ENCODE assay signal across 10 cellular contexts in the genomic region with DNA sequence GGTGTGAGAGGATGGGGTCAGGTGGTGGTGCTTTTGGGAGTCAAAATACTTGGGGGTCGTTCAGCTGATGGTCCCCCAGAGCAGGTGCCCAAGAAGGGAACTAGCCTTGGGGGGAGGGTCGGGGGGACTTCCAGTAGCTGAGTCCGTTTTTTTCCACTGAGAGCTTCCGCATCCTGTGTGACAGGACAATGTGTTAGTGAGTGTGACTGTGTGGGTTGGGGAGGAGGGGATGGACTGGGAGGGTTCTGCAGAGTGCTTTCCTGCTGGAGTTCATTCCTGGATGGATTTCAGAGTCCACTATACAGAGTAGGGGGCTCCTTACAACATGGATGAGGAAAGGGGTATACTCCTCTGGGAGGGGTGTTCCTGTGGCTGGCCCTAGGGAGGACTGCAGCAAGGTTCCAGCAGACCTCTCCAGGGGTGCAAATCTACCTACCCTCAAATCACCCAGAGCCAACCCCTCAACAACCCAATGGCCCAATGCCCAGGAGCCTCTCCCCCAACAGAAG. TPM values are rescaled to one million over a fixed set of nuclear protein-coding genes. Genes with fewer than 3 reads are reported as not detected.
DNase-seq lines count a peak whose midpoint lies in the region; ATAC-seq, FAIRE-seq and TF ChIP-seq lines count a peak whose summit lies in the region.
"Had no signal": no experiment of that assay in that cellular context is flagged by ENCODE, and none has a peak within 500 bp of the region (broad histone marks: within the 10 kb centered on the region; RNA-seq: fewer than 3 reads in every experiment).

No MANE protein-coding gene starts in this region.

- FAIRE-seq in HepG2 (lab: Jason Lieb, UNC), result peak; percentile 44

- TF ChIP-seq CTCF in ascending aorta (IDR thresholded peaks at IDR 0.05), result no peak
- no peak for TF ChIP-seq CTCF in HepG2 (CRISPR knock-in tag; IDR thresholded peaks at IDR 0.05)
- no peak for TF ChIP-seq CTCF in stomach (IDR thresholded peaks at IDR 0.05)
- no peak for TF ChIP-seq CTCF in smooth muscle cell (IDR thresholded peaks at IDR 0.05; ENCODE audit: borderline replicate concordance, insufficient read depth, poor library complexity, severe bottlenecking)

- in situ Hi-C loops in HepG2 (cut with HindIII; ENCODE audit: extremely low pct_ligation_motif_present, low pct_unique_long_range_greater_than_20kb), result loop anchor here (5.0 kb wide), 1 partner anchor 61 kb away; no protein-coding TSS in a partner anchor

- H3K9me3 ChIP-seq in ascending aorta (no peaks in the 10 kb centered on the region), HepG2 (ENCODE audit: low read length) (no peaks in the 10 kb centered on the region), stomach (no peaks in the 10 kb centered on the region), smooth muscle cell (replicated peaks; ENCODE audit: low read depth) (no peaks in the 10 kb centered on the region)
- no peaks in the 10 kb centered on the region for H3K9me3 ChIP-seq in effector memory CD4-positive, alpha-beta T cell (ENCODE audit: control insufficient read depth, low read length)

- peak; percentile 14 for DNase-seq in DMS153 treated with DMSO at 0.1 percent for 48 hours (lab: John Stamatoyannopoulos, UW; ENCODE audit: unreplicated experiment)
- DNase-seq in DMS153 (lab: John Stamatoyannopoulos, UW), result no peak
- peak in 1 of 2 donors; percentile 67 for DNase-seq in ascending aorta (ENCODE audit: low spot score in 2 of 2)
- no peak for DNase-seq in HepG2 (ENCODE audit: low spot score)
- DNase-seq in stomach, result no peak
- DNase-seq in smooth muscle cell (lab: John Stamatoyannopoulos, UW; ENCODE audit: unreplicated experiment), result no peak
- no peak for DNase-seq in effector memory CD4-positive, alpha-beta T cell
- DNase-seq: activated CD4-positive, alpha-beta T cell treated with anti-CD3 and anti-CD28 coated beads, Interleukin-2, amount 10 ng/mL, durations not matched to agents 24 days and 14 days; NCI-H82 had no signal

- H3K36me3 ChIP-seq in ascending aorta, result peaks cover 0 to 22% of the 10 kb centered on the region in 2 donors
- peaks cover 7 to 26% of the 10 kb centered on the region in 2 experiments for H3K36me3 ChIP-seq in HepG2 (replicated peaks in 1 of 2; ENCODE audit: control insufficient read depth in 1 of 2, insufficient read depth in 2 of 2, low read length in 2 of 2)
- peaks cover 14 to 38% (median 32%) of the 10 kb centered on the region in 4 donors for H3K36me3 ChIP-seq in stomach
- no peaks in the 10 kb centered on the region for H3K36me3 ChIP-seq in smooth muscle cell (ENCODE audit: low read depth)
- H3K36me3 ChIP-seq in effector memory CD4-positive, alpha-beta T cell (ENCODE audit: control insufficient read depth, insufficient read depth, low read length), result no peaks in the 10 kb centered on the region

- H3K4me2 ChIP-seq in HepG2 (ENCODE audit: low read depth, low read length) (peak overlapping the region; percentile 94), smooth muscle cell (no peak overlapping the region)

- H3K79me2 ChIP-seq in HepG2 (ENCODE audit: insufficient read depth, low read length) (peaks cover 38% of the 10 kb centered on the region), smooth muscle cell (ENCODE audit: low read depth) (peaks cover 37% of the 10 kb centered on the region)

- ATAC-seq in HepG2 (no peak), GM18873 (IDR thresholded peaks at IDR 0.05; ENCODE audit: low FRiP score, unreplicated experiment) (no peak)

- no peak for TF ChIP-seq EP300 in HepG2 (IDR thresholded peaks at IDR 0.05; ENCODE audit: low read depth in 2 of 2, low read length in 2 of 2)
- no peak for TF ChIP-seq EP300 in HepG2 (CRISPR knock-in tag; IDR thresholded peaks at IDR 0.05; ENCODE audit: borderline replicate concordance)
- TF ChIP-seq EP300 in stomach (IDR thresholded peaks at IDR 0.05), result no peak

- H3F3A ChIP-seq in smooth muscle cell (ENCODE audit: low read depth), result peaks cover 6% of the 10 kb centered on the region

- TF ChIP-seq RAD21 in HepG2 (CRISPR knock-in tag; IDR thresholded peaks at IDR 0.05), result no peak

- no peak for TF ChIP-seq POLR2A in HepG2 (IDR thresholded peaks at IDR 0.05; ENCODE audit: insufficient read depth in 1 of 2, low read depth in 2 of 2, low read length in 2 of 2)
- no peak for TF ChIP-seq POLR2A in stomach (IDR thresholded peaks at IDR 0.05)

- 56% methylated on average over 4 of the region's 4 CpGs for WGBS in HepG2 (ENCODE audit: low lambda C conversion rate)
- 28 to 49% (median 35%) methylated on average over 4 of the region's 4 CpGs for WGBS in stomach, 5 donors
- 42% methylated on average over 4 of the region's 4 CpGs for WGBS in smooth muscle cell (ENCODE audit: low lambda C conversion rate)

- BruUV-seq in HepG2 (replicated peaks; lab: Mats Ljungman, UMichigan), result no TSS peak

- CTCF ChIA-PET in HepG2 (lab: Yijun Ruan, JAX; ENCODE audit: low intra/inter-chr PET ratio, low total read pairs), result interaction anchor here (2.3 kb wide), 1 partner anchor 20 kb away, joined by 15 read pairs; a partner anchor contains a TSS

- H4K20me1 ChIP-seq in HepG2 (ENCODE audit: insufficient read depth, low read length) (no peaks in the 10 kb centered on the region), smooth muscle cell (ENCODE audit: low read depth) (peaks cover 4% of the 10 kb centered on the region)

- H3K27me3 ChIP-seq in ascending aorta (no peaks in the 10 kb centered on the region), HepG2 (ENCODE audit: control insufficient read depth in 1 of 2, insufficient read depth in 2 of 2, low read length in 2 of 2) (no peaks in the 10 kb centered on the region; a peak in 1 of 5 replicates), stomach (no peaks in the 10 kb centered on the region), smooth muscle cell (ENCODE audit: low read depth) (no peaks in the 10 kb centered on the region)
- no peaks in the 10 kb centered on the region for H3K27me3 ChIP-seq in effector memory CD4-positive, alpha-beta T cell (replicated peaks; ENCODE audit: control insufficient read depth, insufficient read depth, low read length, poor library complexity, severe bottlenecking)

- intact Hi-C loops in ascending aorta (cut with DNase I), result no loop called here
- intact Hi-C loops in HepG2 (cut with micrococcal nuclease; ENCODE audit: unreplicated experiment), result no loop called here
- intact Hi-C loops in stomach (cut with DNase I; ENCODE audit: low total_unique reads), result no loop called here

- H2AFZ ChIP-seq in HepG2 (ENCODE audit: low read length), result no peak overlapping the region
- H2AFZ ChIP-seq in smooth muscle cell (ENCODE audit: low read depth), result no peak overlapping the region

- peaks cover 12 to 37% of the 10 kb centered on the region in 2 donors for H3K4me1 ChIP-seq in ascending aorta
- peaks cover 71% of the 10 kb centered on the region for H3K4me1 ChIP-seq in HepG2 (ENCODE audit: insufficient read depth, low read length)
- H3K4me1 ChIP-seq in stomach, result peaks cover 55 to 88% (median 75%) of the 10 kb centered on the region in 4 donors
- H3K4me1 ChIP-seq in smooth muscle cell (ENCODE audit: low read depth), result peaks cover 24% of the 10 kb centered on the region
- peaks cover 36% of the 10 kb centered on the region for H3K4me1 ChIP-seq in effector memory CD4-positive, alpha-beta T cell (ENCODE audit: control insufficient read depth, insufficient read depth, low read length, poor library complexity, severe bottlenecking)

- POLR2A ChIA-PET in HepG2 (lab: Yijun Ruan, JAX), result interaction anchor here (0.7 to 13.0 kb wide), 7 partner anchors 13 to 60 kb away, joined by 3 to 222 read pairs (median 11); a partner anchor contains a TSS

- H3K9ac ChIP-seq in HepG2 (ENCODE audit: insufficient read depth, low read depth, low read length) (peak overlapping the region; percentile 99), smooth muscle cell (ENCODE audit: low read depth) (no peak overlapping the region)

- H3K27ac ChIP-seq in ascending aorta, result peak overlapping the region; percentile 92 to 93
- H3K27ac ChIP-seq in HepG2 (ENCODE audit: extremely low read length, insufficient read depth, low read length), result peak overlapping the region; percentile 100
- peak overlapping the region; percentile 91 to 96 (median 95) for H3K27ac ChIP-seq in stomach
- no peak overlapping the region for H3K27ac ChIP-seq in smooth muscle cell (ENCODE audit: low read depth)
- no peak overlapping the region for H3K27ac ChIP-seq in effector memory CD4-positive, alpha-beta T cell (ENCODE audit: insufficient read depth, low read length, poor library complexity, severe bottlenecking)

- no peak overlapping the region for H3K4me3 ChIP-seq in ascending aorta
- peak overlapping the region in 1 of 3 experiments; percentile 91; a peak in 1 of 6 replicates for H3K4me3 ChIP-seq in HepG2 (replicated peaks in 1 of 3; ENCODE audit: insufficient read depth in 1 of 3, low read depth in 2 of 3, low read length in 3 of 3)
- H3K4me3 ChIP-seq in stomach, result no peak overlapping the region
- H3K4me3 ChIP-seq in smooth muscle cell, result no peak overlapping the region
- H3K4me3 ChIP-seq in effector memory CD4-positive, alpha-beta T cell (ENCODE audit: insufficient read depth, low read depth, low read length, poor library complexity, severe bottlenecking), result no peak overlapping the region

RNA-seq across cellular contexts. Expression of a gene that starts 0.6 kb away (rescaled TPM):
- total RNA-seq in ascending aorta, result 449 TPM
- 40.9 and 76.2 TPM in 2 replicates for total RNA-seq in HepG2 (2016; rRNA removed; fragmentation: Illumina TruSeq; extraction: Trizol)
- total RNA-seq in HepG2 (2016; cell fraction: cytosol; rRNA removed; fragmentation: Illumina TruSeq; extraction: Trizol; ENCODE audit: low read depth), result 33.8 and 45.1 TPM in 2 replicates
- total RNA-seq in HepG2 (2016; cell fraction: insoluble cytoplasmic fraction; rRNA removed; fragmentation: Illumina TruSeq; extraction: Trizol), result 38.5 and 74.2 TPM in 2 replicates
- 60.8 and 76.3 TPM in 2 replicates for total RNA-seq in HepG2 (2016; cell fraction: membrane; rRNA removed; fragmentation: Illumina TruSeq; extraction: Trizol)
- 56.5 and 69.1 TPM in 2 replicates for total RNA-seq in HepG2 (2016; cell fraction: nucleus; rRNA removed; fragmentation: Illumina TruSeq; extraction: Trizol)
- polyA plus RNA-seq in HepG2 (2011; rRNA removed), result 102 and 144 TPM in 2 replicates
- 110 and 154 TPM in 2 replicates for polyA plus RNA-seq in HepG2 (2011; cell fraction: cytosol; rRNA removed)
- 94.8 and 103 TPM in 2 replicates for polyA plus RNA-seq in HepG2 (2011; cell fraction: nucleus; rRNA removed)
- polyA plus RNA-seq in HepG2 (2012), result 37.6 and 45.4 TPM in 2 replicates
- 32.1 and 39.0 TPM in 2 replicates for polyA plus RNA-seq in HepG2 (2016; cell fraction: cytosol; fragmentation: Illumina TruSeq; extraction: Trizol; ENCODE audit: low read depth)
- 33.6 and 35.3 TPM in 2 replicates for polyA plus RNA-seq in HepG2 (2016; cell fraction: insoluble cytoplasmic fraction; fragmentation: Illumina TruSeq; extraction: Trizol; ENCODE audit: low read depth)
- polyA plus RNA-seq in HepG2 (2016; cell fraction: membrane; fragmentation: Illumina TruSeq; extraction: Trizol; ENCODE audit: low read depth), result 47.1 and 53.3 TPM in 2 replicates
- polyA plus RNA-seq in HepG2 (2016; cell fraction: nucleus; fragmentation: Illumina TruSeq; extraction: Trizol; ENCODE audit: insufficient read depth, low read depth), result 84.1 and 84.7 TPM in 2 replicates
- polyA minus RNA-seq in HepG2 (2011; rRNA and poly(A)+ RNA removed; ENCODE audit: low replicate concordance), result 83.3 and 236 TPM in 2 replicates
- 38.1 and 40.4 TPM in 2 replicates for polyA minus RNA-seq in HepG2 (2011; cell fraction: cytosol; rRNA and poly(A)+ RNA removed)
- 37.0 and 41.7 TPM in 2 replicates for polyA minus RNA-seq in HepG2 (2011; cell fraction: nucleus; rRNA and poly(A)+ RNA removed)
- 10 to 100 TPM; 11.1 to 96.4 (median 26.8) TPM for total RNA-seq in stomach
- polyA plus RNA-seq in stomach, result 10 to 100 TPM; 24.7 to 47.6 (median 30.4) TPM
- total RNA-seq in smooth muscle cell, result 74.7 and 88.0 TPM in 2 replicates
- polyA plus RNA-seq in smooth muscle cell, result 72.8 and 83.3 TPM in 2 replicates

RNA-seq across cellular contexts. Expression of a gene that starts 4.9 kb away (rescaled TPM):
- total RNA-seq in ascending aorta (25.4 TPM), HepG2 (2016; rRNA removed; fragmentation: Illumina TruSeq; extraction: Trizol) (35.9 and 36.7 TPM in 2 replicates), stomach (10 to 100 TPM in 3 of 5 donors, 1 to 10 TPM in 1, not detected in 1; 2.3 to 63.4 (median 25.6) TPM), smooth muscle cell (25.1 and 28.8 TPM in 2 replicates)
- 71.2 and 71.5 TPM in 2 replicates for total RNA-seq in HepG2 (2016; cell fraction: cytosol; rRNA removed; fragmentation: Illumina TruSeq; extraction: Trizol; ENCODE audit: low read depth)
- total RNA-seq in HepG2 (2016; cell fraction: insoluble cytoplasmic fraction; rRNA removed; fragmentation: Illumina TruSeq; extraction: Trizol), result 33.2 and 36.7 TPM in 2 replicates
- 83.6 and 94.5 TPM in 2 replicates for total RNA-seq in HepG2 (2016; cell fraction: membrane; rRNA removed; fragmentation: Illumina TruSeq; extraction: Trizol)
- total RNA-seq in HepG2 (2016; cell fraction: nucleus; rRNA removed; fragmentation: Illumina TruSeq; extraction: Trizol), result 16.6 and 17.7 TPM in 2 replicates
- polyA plus RNA-seq in HepG2 (2011; rRNA removed) (38.5 and 39.1 TPM in 2 replicates), stomach (10 to 100 TPM; 40.3 to 48.1 (median 46.3) TPM), smooth muscle cell (53.4 and 57.5 TPM in 2 replicates)
- 42.4 and 45.2 TPM in 2 replicates for polyA plus RNA-seq in HepG2 (2011; cell fraction: cytosol; rRNA removed)
- polyA plus RNA-seq in HepG2 (2011; cell fraction: nucleus; rRNA removed), result 12.4 and 16.2 TPM in 2 replicates
- polyA plus RNA-seq in HepG2 (2012), result 15.6 and 21.1 TPM in 2 replicates
- 124 and 125 TPM in 2 replicates for polyA plus RNA-seq in HepG2 (2016; cell fraction: cytosol; fragmentation: Illumina TruSeq; extraction: Trizol; ENCODE audit: low read depth)
- 51.0 and 54.1 TPM in 2 replicates for polyA plus RNA-seq in HepG2 (2016; cell fraction: insoluble cytoplasmic fraction; fragmentation: Illumina TruSeq; extraction: Trizol; ENCODE audit: low read depth)
- polyA plus RNA-seq in HepG2 (2016; cell fraction: membrane; fragmentation: Illumina TruSeq; extraction: Trizol; ENCODE audit: low read depth), result 95.2 and 102 TPM in 2 replicates
- 42.2 and 43.7 TPM in 2 replicates for polyA plus RNA-seq in HepG2 (2016; cell fraction: nucleus; fragmentation: Illumina TruSeq; extraction: Trizol; ENCODE audit: insufficient read depth, low read depth)
- 25.7 and 41.9 TPM in 2 replicates for polyA minus RNA-seq in HepG2 (2011; rRNA and poly(A)+ RNA removed; ENCODE audit: low replicate concordance)
- 7.9 and 8.1 TPM in 2 replicates for polyA minus RNA-seq in HepG2 (2011; cell fraction: cytosol; rRNA and poly(A)+ RNA removed)
- 5.0 and 5.5 TPM in 2 replicates for polyA minus RNA-seq in HepG2 (2011; cell fraction: nucleus; rRNA and poly(A)+ RNA removed)

RNA-seq across cellular contexts. Expression of a gene that starts 17.5 kb away (rescaled TPM):
- 34.9 TPM for total RNA-seq in ascending aorta
- 7.7 and 10.2 TPM in 2 replicates for total RNA-seq in HepG2 (2016; rRNA removed; fragmentation: Illumina TruSeq; extraction: Trizol)
- 2.7 TPM in 2 replicates for total RNA-seq in HepG2 (2016; cell fraction: cytosol; rRNA removed; fragmentation: Illumina TruSeq; extraction: Trizol; ENCODE audit: low read depth)
- total RNA-seq in HepG2 (2016; cell fraction: insoluble cytoplasmic fraction; rRNA removed; fragmentation: Illumina TruSeq; extraction: Trizol), result 7.2 and 11.0 TPM in 2 replicates
- total RNA-seq in HepG2 (2016; cell fraction: membrane; rRNA removed; fragmentation: Illumina TruSeq; extraction: Trizol), result 5.2 and 5.8 TPM in 2 replicates
- 13.0 and 14.3 TPM in 2 replicates for total RNA-seq in HepG2 (2016; cell fraction: nucleus; rRNA removed; fragmentation: Illumina TruSeq; extraction: Trizol)
- 27.5 and 28.6 TPM in 2 replicates for polyA plus RNA-seq in HepG2 (2011; rRNA removed)
- 23.8 and 31.2 TPM in 2 replicates for polyA plus RNA-seq in HepG2 (2011; cell fraction: cytosol; rRNA removed)
- polyA plus RNA-seq in HepG2 (2011; cell fraction: nucleus; rRNA removed), result 38.6 and 41.6 TPM in 2 replicates
- polyA plus RNA-seq in HepG2 (2012), result 11.2 and 17.2 TPM in 2 replicates
- 2.5 and 2.6 TPM in 2 replicates for polyA plus RNA-seq in HepG2 (2016; cell fraction: cytosol; fragmentation: Illumina TruSeq; extraction: Trizol; ENCODE audit: low read depth)
- polyA plus RNA-seq in HepG2 (2016; cell fraction: insoluble cytoplasmic fraction; fragmentation: Illumina TruSeq; extraction: Trizol; ENCODE audit: low read depth), result 7.5 and 8.1 TPM in 2 replicates
- polyA plus RNA-seq in HepG2 (2016; cell fraction: membrane; fragmentation: Illumina TruSeq; extraction: Trizol; ENCODE audit: low read depth), result 3.3 TPM in 2 replicates
- 32.3 and 32.6 TPM in 2 replicates for polyA plus RNA-seq in HepG2 (2016; cell fraction: nucleus; fragmentation: Illumina TruSeq; extraction: Trizol; ENCODE audit: insufficient read depth, low read depth)
- polyA minus RNA-seq in HepG2 (2011; rRNA and poly(A)+ RNA removed; ENCODE audit: low replicate concordance), result 14.7 and 35.5 TPM in 2 replicates
- 4.9 and 5.4 TPM in 2 replicates for polyA minus RNA-seq in HepG2 (2011; cell fraction: cytosol; rRNA and poly(A)+ RNA removed)
- polyA minus RNA-seq in HepG2 (2011; cell fraction: nucleus; rRNA and poly(A)+ RNA removed), result 9.9 and 10.0 TPM in 2 replicates
- 10 to 100 TPM; 16.5 to 33.2 (median 22.6) TPM for total RNA-seq in stomach
- polyA plus RNA-seq in stomach, result 10 to 100 TPM; 27.8 to 37.3 (median 29.6) TPM
- 25.3 and 27.6 TPM in 2 replicates for total RNA-seq in smooth muscle cell
- polyA plus RNA-seq in smooth muscle cell, result 58.5 and 62.2 TPM in 2 replicates

RNA-seq across cellular contexts. Expression of a gene that starts 19.8 kb away (rescaled TPM):
- total RNA-seq in ascending aorta (49.5 TPM), HepG2 (2016; rRNA removed; fragmentation: Illumina TruSeq; extraction: Trizol) (50.5 and 76.5 TPM in 2 replicates), stomach (10 to 100 TPM in 1 of 5 donors, 1 to 10 TPM in 3, not detected in 1; 1.8 to 38.4 (median 5.3) TPM), smooth muscle cell (0.54 and 1.0 TPM in 2 replicates)
- 15.2 and 15.4 TPM in 2 replicates for total RNA-seq in HepG2 (2016; cell fraction: cytosol; rRNA removed; fragmentation: Illumina TruSeq; extraction: Trizol; ENCODE audit: low read depth)
- 49.7 and 78.4 TPM in 2 replicates for total RNA-seq in HepG2 (2016; cell fraction: insoluble cytoplasmic fraction; rRNA removed; fragmentation: Illumina TruSeq; extraction: Trizol)
- total RNA-seq in HepG2 (2016; cell fraction: membrane; rRNA removed; fragmentation: Illumina TruSeq; extraction: Trizol), result 36.1 and 38.7 TPM in 2 replicates
- 65.9 and 70.6 TPM in 2 replicates for total RNA-seq in HepG2 (2016; cell fraction: nucleus; rRNA removed; fragmentation: Illumina TruSeq; extraction: Trizol)
- polyA plus RNA-seq in HepG2 (2011; rRNA removed) (193 and 218 TPM in 2 replicates), stomach (10 to 100 TPM in 2 of 3 donors, 1 to 10 TPM in 1; 6.3 to 25.8 (median 12.7) TPM), smooth muscle cell (1.4 TPM in 1 of 2 replicates, not detected in the other)
- 153 and 171 TPM in 2 replicates for polyA plus RNA-seq in HepG2 (2011; cell fraction: cytosol; rRNA removed)
- 132 and 137 TPM in 2 replicates for polyA plus RNA-seq in HepG2 (2011; cell fraction: nucleus; rRNA removed)
- 82.6 and 84.8 TPM in 2 replicates for polyA plus RNA-seq in HepG2 (2012)
- 15.0 TPM in 2 replicates for polyA plus RNA-seq in HepG2 (2016; cell fraction: cytosol; fragmentation: Illumina TruSeq; extraction: Trizol; ENCODE audit: low read depth)
- polyA plus RNA-seq in HepG2 (2016; cell fraction: insoluble cytoplasmic fraction; fragmentation: Illumina TruSeq; extraction: Trizol; ENCODE audit: low read depth), result 57.3 and 58.6 TPM in 2 replicates
- polyA plus RNA-seq in HepG2 (2016; cell fraction: membrane; fragmentation: Illumina TruSeq; extraction: Trizol; ENCODE audit: low read depth), result 31.8 and 34.0 TPM in 2 replicates
- polyA plus RNA-seq in HepG2 (2016; cell fraction: nucleus; fragmentation: Illumina TruSeq; extraction: Trizol; ENCODE audit: insufficient read depth, low read depth), result 111 and 117 TPM in 2 replicates
- 71.5 and 300 TPM in 2 replicates for polyA minus RNA-seq in HepG2 (2011; rRNA and poly(A)+ RNA removed; ENCODE audit: low replicate concordance)
- 89.0 and 90.5 TPM in 2 replicates for polyA minus RNA-seq in HepG2 (2011; cell fraction: cytosol; rRNA and poly(A)+ RNA removed)
- polyA minus RNA-seq in HepG2 (2011; cell fraction: nucleus; rRNA and poly(A)+ RNA removed), result 34.9 and 47.4 TPM in 2 replicates

RNA-seq across cellular contexts. Expression of a gene that starts 22.4 kb away (rescaled TPM):
- total RNA-seq in ascending aorta (not detected), HepG2 (2016; rRNA removed; fragmentation: Illumina TruSeq; extraction: Trizol) (0.49 and 0.60 TPM in 2 replicates), stomach (10 to 100 TPM in 1 of 5 donors, under 1 TPM in 3, not detected in 1; 0.87 to 61.4 (median 0.91) TPM), smooth muscle cell (0.27 and 1.4 TPM in 2 replicates)
- total RNA-seq in HepG2 (2016; cell fraction: cytosol; rRNA removed; fragmentation: Illumina TruSeq; extraction: Trizol; ENCODE audit: low read depth), result 0.40 and 0.53 TPM in 2 replicates
- total RNA-seq in HepG2 (2016; cell fraction: insoluble cytoplasmic fraction; rRNA removed; fragmentation: Illumina TruSeq; extraction: Trizol), result 0.33 and 0.56 TPM in 2 replicates
- total RNA-seq in HepG2 (2016; cell fraction: membrane; rRNA removed; fragmentation: Illumina TruSeq; extraction: Trizol), result 0.15 and 0.52 TPM in 2 replicates
- 0.44 and 1.2 TPM in 2 replicates for total RNA-seq in HepG2 (2016; cell fraction: nucleus; rRNA removed; fragmentation: Illumina TruSeq; extraction: Trizol)
- polyA plus RNA-seq in HepG2 (2011; rRNA removed) (0.74 and 1.8 TPM in 2 replicates), stomach (1 to 10 TPM in 2 of 3 donors, under 1 TPM in 1; 0.87 to 3.7 (median 1.2) TPM), smooth muscle cell (0.21 and 1.7 TPM in 2 replicates)
- 0.30 and 0.62 TPM in 2 replicates for polyA plus RNA-seq in HepG2 (2011; cell fraction: cytosol; rRNA removed)
- 6.6 and 8.0 TPM in 2 replicates for polyA plus RNA-seq in HepG2 (2011; cell fraction: nucleus; rRNA removed)
- 0.51 and 1.8 TPM in 2 replicates for polyA plus RNA-seq in HepG2 (2012)
- polyA plus RNA-seq in HepG2 (2016; cell fraction: cytosol; fragmentation: Illumina TruSeq; extraction: Trizol; ENCODE audit: low read depth), result 0.24 and 0.28 TPM in 2 replicates
- polyA plus RNA-seq in HepG2 (2016; cell fraction: insoluble cytoplasmic fraction; fragmentation: Illumina TruSeq; extraction: Trizol; ENCODE audit: low read depth), result not detected in 2 replicates
- 0.17 and 0.38 TPM in 2 replicates for polyA plus RNA-seq in HepG2 (2016; cell fraction: membrane; fragmentation: Illumina TruSeq; extraction: Trizol; ENCODE audit: low read depth)
- polyA plus RNA-seq in HepG2 (2016; cell fraction: nucleus; fragmentation: Illumina TruSeq; extraction: Trizol; ENCODE audit: insufficient read depth, low read depth), result 1.5 and 2.3 TPM in 2 replicates
- polyA minus RNA-seq in HepG2 (2011; rRNA and poly(A)+ RNA removed; ENCODE audit: low replicate concordance), result 0.54 and 0.56 TPM in 2 replicates
- polyA minus RNA-seq in HepG2 (2011; cell fraction: cytosol; rRNA and poly(A)+ RNA removed), result not detected in 2 replicates
- polyA minus RNA-seq in HepG2 (2011; cell fraction: nucleus; rRNA and poly(A)+ RNA removed), result 0.50 and 0.52 TPM in 2 replicates

Comparison
In these comparisons a context has a peak if more than half of its experiments do, and no peak if none do; other contexts are left out.
1. H3K27ac ChIP-seq: peak in ascending aorta (2 of 2), HepG2 (single experiment) and stomach (5 of 5); none in smooth muscle cell (single experiment) and effector memory CD4-positive, alpha-beta T cell (single experiment).